9 cellular contexts compared by ENCODE assay signal in genomic region chr11:8384199-8384821, GRCh38.
DNase-seq lines count a peak whose midpoint lies in the region; ATAC-seq, FAIRE-seq and TF ChIP-seq lines count a peak whose summit lies in the region.
"Had no signal": no experiment of that assay in that cellular context is flagged by ENCODE, and none has a peak within 500 bp of the region (broad histone marks: within the 10 kb centered on the region; RNA-seq: fewer than 3 reads in every experiment).

No MANE protein-coding gene starts in this region.

- H3K27me3 Mint-ChIP-seq in activated CD8-positive, alpha-beta memory T cell treated with anti-CD3 and anti-CD28 coated beads, Interleukin-2, amount 10 ng/mL, durations not matched to agents 7 days and 5 days: peaks cover 2% of the 10 kb centered on the region

- CTCF ChIA-PET in activated CD8-positive, alpha-beta memory T cell treated with anti-CD3 and anti-CD28 coated beads, Interleukin-2, amount 10 ng/mL, durations not matched to agents 7 days and 5 days (lab: Charles Lee): no interaction called here

- no peak for TF ChIP-seq POLR2A in GM12891 (IDR thresholded peaks at IDR 0.05; ENCODE audit: low read depth, low read length)

- FAIRE-seq in GM12891 (lab: Jason Lieb, UNC): peak; percentile 86

- no peak overlapping the region for H3K27ac Mint-ChIP-seq in activated CD8-positive, alpha-beta memory T cell treated with anti-CD3 and anti-CD28 coated beads, Interleukin-2, amount 10 ng/mL, durations not matched to agents 7 days and 5 days

- TF ChIP-seq CTCF in fibroblast of mammary gland (conservative IDR thresholded peaks at IDR 0.05; ENCODE audit: control insufficient read depth, insufficient read depth, low read depth, low read length): no peak

- ATAC-seq in activated CD8-positive, alpha-beta memory T cell treated with anti-CD3 and anti-CD28 coated beads, Interleukin-2, amount 10 ng/mL, durations not matched to agents 7 days and 5 days: no peak

- H3K4me3 Mint-ChIP-seq in activated CD8-positive, alpha-beta memory T cell treated with anti-CD3 and anti-CD28 coated beads, Interleukin-2, amount 10 ng/mL, durations not matched to agents 7 days and 5 days: no peak overlapping the region

- H3K9me3 Mint-ChIP-seq in activated CD8-positive, alpha-beta memory T cell treated with anti-CD3 and anti-CD28 coated beads, Interleukin-2, amount 10 ng/mL, durations not matched to agents 7 days and 5 days (ENCODE audit: low read depth): no peaks in the 10 kb centered on the region

- H3K4me3 ChIP-seq in fibroblast of mammary gland (ENCODE audit: control insufficient read depth, low read depth, low read length): no peak overlapping the region
- H3K4me3 ChIP-seq: left ventricle myocardium inferior had no signal

- no peak for DNase-seq in GM12891 (ENCODE audit: insufficient read length, low spot score)
- peak; percentile 16 for DNase-seq in OCI-M1 (lab: John Stamatoyannopoulos, UW)
- peak; percentile 6 for DNase-seq in fibroblast of mammary gland (ENCODE audit: low read depth)
- DNase-seq in renal cortical epithelial cell (ENCODE audit: low read depth): peak; percentile 93
- DNase-seq in activated CD8-positive, alpha-beta memory T cell treated with anti-CD3 and anti-CD28 coated beads, Interleukin-2, amount 10 ng/mL, durations not matched to agents 7 days and 5 days: no peak
- no peak for DNase-seq in dermis blood vessel endothelial cell
- DNase-seq in DMS153 (lab: John Stamatoyannopoulos, UW): no peak
- no peak for DNase-seq in AG08396 (ENCODE audit: low spot score)
- DNase-seq: left ventricle myocardium inferior had no signal

- no peaks in the 10 kb centered on the region for H3K36me3 Mint-ChIP-seq in activated CD8-positive, alpha-beta memory T cell treated with anti-CD3 and anti-CD28 coated beads, Interleukin-2, amount 10 ng/mL, durations not matched to agents 7 days and 5 days

- H3K4me1 Mint-ChIP-seq in activated CD8-positive, alpha-beta memory T cell treated with anti-CD3 and anti-CD28 coated beads, Interleukin-2, amount 10 ng/mL, durations not matched to agents 7 days and 5 days: no peaks in the 10 kb centered on the region

TF ChIP-seq in GM12891, 5 proteins besides CTCF, POLR2A, EP300 and RAD21:
- no peak for TF ChIP-seq TAF1 (IDR thresholded peaks at IDR 0.05; ENCODE audit: low read depth, low read length)
- peak; percentile 91 for TF ChIP-seq PAX5 (IDR thresholded peaks at IDR 0.05; ENCODE audit: insufficient read depth, low read length, severe bottlenecking)

Comparison
In these comparisons a context has a peak if more than half of its experiments do, and no peak if none do; other contexts are left out.
1. DNase-seq: peak in OCI-M1 (single experiment), fibroblast of mammary gland (single experiment) and renal cortical epithelial cell (single experiment); none in GM12891 (single experiment), activated CD8-positive, alpha-beta memory T cell treated with anti-CD3 and anti-CD28 coated beads, Interleukin-2, amount 10 ng/mL, durations not matched to agents 7 days and 5 days (single experiment), dermis blood vessel endothelial cell (single experiment), DMS153 (single experiment) and AG08396 (single experiment).